In genomic region chr15:73722425-73722824, GRCh38 we compare ENCODE assay signal across 9 cellular contexts. TPM values are rescaled to one million over a fixed set of nuclear protein-coding genes. Genes with fewer than 3 reads are reported as not detected.
"Had no signal": no experiment of that assay in that cellular context is flagged by ENCODE, and none has a peak within 500 bp of the region (broad histone marks: within the 10 kb centered on the region; RNA-seq: fewer than 3 reads in every experiment).

No MANE protein-coding gene starts in this region.

- H3K4me3 Mint-ChIP-seq: IgD-negative memory B cell had no signal

- H3K36me3 Mint-ChIP-seq: IgD-negative memory B cell had no signal

- ATAC-seq: HepG2, K562 had no signal

- H3K4me2 ChIP-seq: KMS-11 had no signal

- H3K4me1 Mint-ChIP-seq: IgD-negative memory B cell had no signal

- DNase-seq: IMR-90, KBM-7, KG1 had no signal

- H3K27ac Mint-ChIP-seq: IgD-negative memory B cell had no signal

- H3K4me3 ChIP-seq: K562 had no signal

- H3K9me3 Mint-ChIP-seq: IgD-negative memory B cell had no signal

- H3K27ac ChIP-seq: HL-60, KMS-11 had no signal

- H3K9ac ChIP-seq: KMS-11 had no signal

RNA-seq across cellular contexts. Expression of gene INSYN1, which starts 30.7 kb away (rescaled TPM):
- total RNA-seq: HepG2, HT-29, K562 had no signal
- polyA plus RNA-seq: HepG2, IgD-negative memory B cell, K562 had no signal

RNA-seq across cellular contexts. Expression of gene CD276, which starts 38.2 kb away (rescaled TPM):
- polyA plus RNA-seq: IgD-negative memory B cell had no signal
